31 cellular contexts compared by ENCODE assay signal in the genomic region with DNA sequence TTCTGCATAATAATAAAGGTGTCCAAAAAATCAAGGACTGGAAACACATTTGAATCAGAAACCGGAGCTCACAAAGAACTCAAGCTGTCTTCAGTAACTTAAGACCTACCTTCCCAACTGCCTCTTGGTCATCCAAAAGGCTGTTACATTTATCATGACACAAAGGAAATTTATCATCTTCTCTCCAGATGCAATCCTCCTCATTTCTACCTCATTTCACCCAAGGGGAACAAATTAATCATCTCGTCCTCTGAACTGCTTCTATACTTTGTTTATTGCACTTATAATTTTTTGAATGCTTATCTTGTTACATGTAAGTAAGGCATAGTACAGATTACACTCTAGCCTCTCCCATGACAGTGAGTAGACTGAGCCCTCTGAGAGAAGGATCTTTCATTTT.
"Had no signal": no experiment of that assay in that cellular context is flagged by ENCODE, and none has a peak within 500 bp of the region (broad histone marks: within the 10 kb centered on the region; RNA-seq: fewer than 3 reads in every experiment).

No MANE protein-coding gene starts in this region.

- DNase-seq: activated CD4-positive, alpha-beta memory T cell treated with anti-CD3 and anti-CD28 coated beads, Interleukin-2, amount 10 ng/mL, durations not matched to agents 7 days and 5 days; activated CD4-positive, alpha-beta T cell treated with anti-CD3 and anti-CD28 coated beads for 1 hour; activated CD4-positive, alpha-beta T cell treated with anti-CD3 and anti-CD28 coated beads, Interleukin-2, amount 10 ng/mL, durations not matched to agents 7 days and 5 days; activated CD8-positive, alpha-beta memory T cell treated with anti-CD3 and anti-CD28 coated beads, Interleukin-2, amount 10 ng/mL, durations not matched to agents 7 days and 5 days; activated T-cell treated with anti-CD3 and anti-CD28 coated beads, Interleukin-2, amount 50 U/mL, for 48 hours; aorta; body of pancreas; dorsolateral prefrontal cortex; effector memory CD4-positive, alpha-beta T cell; erythroblast; gastrocnemius medialis; glutamatergic neuron; islet precursor cell; left cardiac atrium; midbrain; naive thymus-derived CD8-positive, alpha-beta T cell; occipital lobe; psoas muscle; stimulated activated CD4-positive, alpha-beta T cell treated with anti-CD3 and anti-CD28 coated beads, Interleukin-15, amount 100 ng/mL, for 24 hours; stimulated activated CD4-positive, alpha-beta T cell treated with anti-CD3 and anti-CD28 coated beads, Interleukin-2, amount 100 ng/mL, for 24 hours; stimulated activated naive CD4-positive, alpha-beta T cell treated with Interleukin-2 at 50 U/mL for 16 hours; transverse colon had no signal

- H3K4me2 ChIP-seq: neural progenitor cell had no signal

- H3K9ac ChIP-seq: neural progenitor cell, parathyroid adenoma had no signal

- H3K9me3 ChIP-seq: body of pancreas, gastrocnemius medialis, psoas muscle, transverse colon had no signal

- H2AFZ ChIP-seq: neural progenitor cell, parathyroid adenoma had no signal

- ATAC-seq: activated CD8-positive, alpha-beta memory T cell treated with anti-CD3 and anti-CD28 coated beads, Interleukin-2, amount 10 ng/mL, durations not matched to agents 7 days and 5 days; body of pancreas; gastrocnemius medialis; left cardiac atrium; naive thymus-derived CD8-positive, alpha-beta T cell; psoas muscle; WTC11 had no signal

- H3K27me3 ChIP-seq: body of pancreas, gastrocnemius medialis, neural progenitor cell, transverse colon had no signal

- H3K27ac ChIP-seq: body of pancreas, coronary artery, dorsolateral prefrontal cortex, gastrocnemius medialis, neural progenitor cell, parathyroid adenoma, psoas muscle, transverse colon had no signal

- H3K9me3 Mint-ChIP-seq: activated CD4-positive, alpha-beta T cell treated with anti-CD3 and anti-CD28 coated beads, Interleukin-2, amount 10 ng/mL, durations not matched to agents 7 days and 5 days; neural progenitor cell had no signal

- H3K4me1 ChIP-seq: gastrocnemius medialis, parathyroid adenoma, psoas muscle, transverse colon had no signal

- H3K27ac Mint-ChIP-seq: activated CD4-positive, alpha-beta memory T cell treated with anti-CD3 and anti-CD28 coated beads, Interleukin-2, amount 10 ng/mL, durations not matched to agents 7 days and 5 days; activated CD4-positive, alpha-beta T cell treated with anti-CD3 and anti-CD28 coated beads, Interleukin-2, amount 10 ng/mL, durations not matched to agents 7 days and 5 days; activated CD8-positive, alpha-beta memory T cell treated with anti-CD3 and anti-CD28 coated beads, Interleukin-2, amount 10 ng/mL, durations not matched to agents 7 days and 5 days; activated naive CD4-positive, alpha-beta T cell treated with anti-CD3 and anti-CD28 coated beads, Interleukin-2, amount 50 U/mL, for 24 hours; activated T-helper 2 cell treated with anti-CD3 and anti-CD28 coated beads, Interferon-gamma antibody, Interleukin-2, Interleukin-4, amounts not matched to agents 10 μg/mL and 5 μg/mL and 100 μg/mL, durations not matched to agents 14 hours and 24 hours and 36 hours; memory B cell; naive thymus-derived CD8-positive, alpha-beta T cell; neural progenitor cell; WTC11 had no signal

- H3K79me2 ChIP-seq: parathyroid adenoma had no signal

- H3K36me3 Mint-ChIP-seq: activated CD8-positive, alpha-beta memory T cell treated with anti-CD3 and anti-CD28 coated beads, Interleukin-2, amount 10 ng/mL, durations not matched to agents 7 days and 5 days; activated naive CD4-positive, alpha-beta T cell treated with anti-CD3 and anti-CD28 coated beads, Interleukin-2, amount 50 U/mL, for 24 hours; memory B cell; naive thymus-derived CD8-positive, alpha-beta T cell; neural progenitor cell; WTC11 had no signal

- FAIRE-seq: TTC549, urothelium cell line had no signal

- H3K27me3 Mint-ChIP-seq: activated CD4-positive, alpha-beta memory T cell treated with anti-CD3 and anti-CD28 coated beads, Interleukin-2, amount 10 ng/mL, durations not matched to agents 7 days and 5 days; activated CD4-positive, alpha-beta T cell treated with anti-CD3 and anti-CD28 coated beads, Interleukin-2, amount 10 ng/mL, durations not matched to agents 7 days and 5 days; activated CD8-positive, alpha-beta memory T cell treated with anti-CD3 and anti-CD28 coated beads, Interleukin-2, amount 10 ng/mL, durations not matched to agents 7 days and 5 days; memory B cell had no signal

- H3K36me3 ChIP-seq: gastrocnemius medialis, neural progenitor cell, transverse colon had no signal

- H3K4me1 Mint-ChIP-seq: activated CD4-positive, alpha-beta memory T cell treated with anti-CD3 and anti-CD28 coated beads, Interleukin-2, amount 10 ng/mL, durations not matched to agents 7 days and 5 days; activated CD4-positive, alpha-beta T cell treated with anti-CD3 and anti-CD28 coated beads, Interleukin-2, amount 10 ng/mL, durations not matched to agents 7 days and 5 days; activated CD8-positive, alpha-beta memory T cell treated with anti-CD3 and anti-CD28 coated beads, Interleukin-2, amount 10 ng/mL, durations not matched to agents 7 days and 5 days; activated naive CD4-positive, alpha-beta T cell treated with anti-CD3 and anti-CD28 coated beads, Interleukin-2, amount 50 U/mL, for 24 hours; memory B cell; naive thymus-derived CD8-positive, alpha-beta T cell had no signal

- H3K4me3 Mint-ChIP-seq: activated CD4-positive, alpha-beta memory T cell treated with anti-CD3 and anti-CD28 coated beads, Interleukin-2, amount 10 ng/mL, durations not matched to agents 7 days and 5 days; activated CD4-positive, alpha-beta T cell treated with anti-CD3 and anti-CD28 coated beads, Interleukin-2, amount 10 ng/mL, durations not matched to agents 7 days and 5 days; activated CD8-positive, alpha-beta memory T cell treated with anti-CD3 and anti-CD28 coated beads, Interleukin-2, amount 10 ng/mL, durations not matched to agents 7 days and 5 days; activated naive CD4-positive, alpha-beta T cell treated with anti-CD3 and anti-CD28 coated beads, Interleukin-2, amount 50 U/mL, for 24 hours; memory B cell; naive thymus-derived CD8-positive, alpha-beta T cell; neural progenitor cell; WTC11 had no signal

- H3K4me3 ChIP-seq: body of pancreas, coronary artery, dorsolateral prefrontal cortex, gastrocnemius medialis, neural progenitor cell, psoas muscle, transverse colon had no signal
